Comparison of ENCODE assay signal across 1 cellular context in genomic region chr1:16440480-16441311, GRCh38.
TF ChIP-seq lines count a peak whose summit lies in the region.

Gene NECAP2, plus strand, starts transcription at chr1:16440724. Its CDS starts 38 bp downstream, at chr1:16440762.

TF ChIP-seq in HepG2, 621 proteins besides CTCF, POLR2A, EP300 and RAD21 (continued from another document and continues in another):
- TF ChIP-seq NFAT5 (CRISPR knock-in tag; IDR thresholded peaks at IDR 0.05) (no peak), E2F1 (CRISPR knock-in tag; IDR thresholded peaks at IDR 0.05) (no peak; the same call in 1 of the 2 replicates), ZNF530 (CRISPR knock-in tag; IDR thresholded peaks at IDR 0.05; ENCODE audit: low read depth) (no peak), RAD51 (IDR thresholded peaks at IDR 0.05; ENCODE audit: borderline replicate concordance) (no peak), USF2 (IDR thresholded peaks at IDR 0.05; ENCODE audit: low read depth, low read length) (no peak), USF2 (CRISPR knock-in tag; IDR thresholded peaks at IDR 0.05; ENCODE audit: borderline replicate concordance) (peak; percentile 52; the same call in 1 of the 2 replicates), NKX3-1 (CRISPR knock-in tag; IDR thresholded peaks at IDR 0.05) (no peak), GPN1 (CRISPR knock-in tag; IDR thresholded peaks at IDR 0.05; ENCODE audit: borderline replicate concordance) (no peak), ZNF224 (CRISPR knock-in tag; IDR thresholded peaks at IDR 0.05) (no peak), ZNF614 (CRISPR knock-in tag; IDR thresholded peaks at IDR 0.05; ENCODE audit: borderline replicate concordance) (peak; percentile 74; the same call in 1 of the 2 replicates), ZNF841 (CRISPR knock-in tag; IDR thresholded peaks at IDR 0.05; ENCODE audit: borderline replicate concordance) (no peak), MATR3 (CRISPR knock-in tag; IDR thresholded peaks at IDR 0.05) (no peak), AFF4 (CRISPR knock-in tag; IDR thresholded peaks at IDR 0.05) (no peak), IKZF1 (IDR thresholded peaks at IDR 0.05) (no peak), GLMP (CRISPR knock-in tag; IDR thresholded peaks at IDR 0.05; ENCODE audit: borderline replicate concordance) (no peak), THYN1 (CRISPR knock-in tag; IDR thresholded peaks at IDR 0.05; ENCODE audit: borderline replicate concordance, low read depth) (no peak), ZSCAN20 (CRISPR knock-in tag; IDR thresholded peaks at IDR 0.05; ENCODE audit: borderline replicate concordance) (no peak), ZSCAN31 (CRISPR knock-in tag; IDR thresholded peaks at IDR 0.05; ENCODE audit: low read depth) (peak; percentile 97), GLI4 (CRISPR knock-in tag; IDR thresholded peaks at IDR 0.05; ENCODE audit: borderline replicate concordance) (no peak), FOXC1 (CRISPR knock-in tag; IDR thresholded peaks at IDR 0.05; ENCODE audit: borderline replicate concordance) (peak; percentile 89), NFE2L2 (IDR thresholded peaks at IDR 0.05; ENCODE audit: low read length) (no peak), ZNF317 (CRISPR knock-in tag; IDR thresholded peaks at IDR 0.05) (peak; percentile 87), ATF7 (IDR thresholded peaks at IDR 0.05) (no peak), ATF7 (CRISPR knock-in tag; IDR thresholded peaks at IDR 0.05) (0 out of 2 replicates have a peak, but pooled peaks have one; percentile 16), SATB2 (CRISPR knock-in tag; IDR thresholded peaks at IDR 0.05) (no peak), ZBTB26 (CRISPR knock-in tag; IDR thresholded peaks at IDR 0.05; ENCODE audit: borderline replicate concordance) (peak; percentile 80), PAWR (CRISPR knock-in tag; IDR thresholded peaks at IDR 0.05; ENCODE audit: borderline replicate concordance) (0 out of 2 replicates have a peak, but pooled peaks have one; percentile 38), RBM22 (optimal IDR thresholded peaks at IDR 0.05; ENCODE audit: low read length) (no peak), ZNF207 (IDR thresholded peaks at IDR 0.05; ENCODE audit: borderline replicate concordance) (no peak), RBM39 (IDR thresholded peaks at IDR 0.05; ENCODE audit: low read depth, low read length, poor library complexity, severe bottlenecking) (peak; percentile 87), FOXM1 (CRISPR knock-in tag; IDR thresholded peaks at IDR 0.05) (no peak; the same call in 1 of the 2 replicates), ZBTB46 (CRISPR knock-in tag; IDR thresholded peaks at IDR 0.05; ENCODE audit: borderline replicate concordance) (no peak), NFYC (CRISPR knock-in tag; IDR thresholded peaks at IDR 0.05) (peak; percentile 54), BRCA1 (CRISPR knock-in tag; IDR thresholded peaks at IDR 0.05) (no peak), ARHGAP35 (CRISPR knock-in tag; IDR thresholded peaks at IDR 0.05; ENCODE audit: borderline replicate concordance) (0 out of 2 replicates have a peak, but pooled peaks have one; percentile 6), E2F5 (CRISPR knock-in tag; conservative IDR thresholded peaks at IDR 0.05) (peak; percentile 66; the same call in 1 of the 2 replicates), BCLAF1 (IDR thresholded peaks at IDR 0.05) (no peak), SRSF1 (optimal IDR thresholded peaks at IDR 0.05; ENCODE audit: low read depth, low read length) (peak; percentile 50), ZNF616 (CRISPR knock-in tag; IDR thresholded peaks at IDR 0.05; ENCODE audit: low read depth) (peak; percentile 57), RORA (CRISPR knock-in tag; IDR thresholded peaks at IDR 0.05) (no peak), SRSF9 (IDR thresholded peaks at IDR 0.05; ENCODE audit: borderline replicate concordance, insufficient read depth, low read depth, low read length, poor library complexity, severe bottlenecking) (no peak), AKAP8 (CRISPR knock-in tag; IDR thresholded peaks at IDR 0.05) (no peak)
